Comparison of ENCODE assay signal across 20 cellular contexts in the genomic region with DNA sequence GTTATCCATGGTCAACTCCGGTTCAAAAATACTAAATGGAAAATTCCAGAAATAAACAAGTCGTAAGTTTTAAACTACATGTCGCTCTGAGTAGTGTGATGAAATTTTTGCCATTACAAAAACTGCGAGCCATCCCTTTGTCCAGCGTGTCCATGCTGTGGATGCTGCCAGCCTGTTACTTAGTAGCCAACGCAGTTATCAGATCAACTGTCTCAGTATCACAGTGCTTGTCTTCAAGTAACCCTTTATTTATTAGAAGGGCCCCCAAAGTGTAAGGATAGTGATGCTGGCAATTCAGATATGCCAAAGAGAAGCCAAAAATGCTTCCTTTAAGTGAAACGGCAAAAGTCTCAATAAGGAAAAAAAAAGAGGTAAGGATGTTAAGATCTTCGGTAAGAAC. TPM values are rescaled to one million over a fixed set of nuclear protein-coding genes. Genes with fewer than 3 reads are reported as not detected.
DNase-seq lines count a peak whose midpoint lies in the region; ATAC-seq and TF ChIP-seq lines count a peak whose summit lies in the region.
"Had no signal": no experiment of that assay in that cellular context is flagged by ENCODE, and none has a peak within 500 bp of the region (broad histone marks: within the 10 kb centered on the region; RNA-seq: fewer than 3 reads in every experiment).

No MANE protein-coding gene starts in this region.

- TF ChIP-seq CTCF in OCI-LY3 (IDR thresholded peaks at IDR 0.05; ENCODE audit: low read depth, low read length), result no peak

- peak overlapping the region; percentile 91 for H3K27ac ChIP-seq in OCI-LY3 (ENCODE audit: low read length)
- H3K27ac ChIP-seq: BLaER1 treated with 17β-estradiol and CSF1 and Interleukin-3, amounts not matched to agents 10 nM and 100 nM; GM23248 had no signal

- peaks cover 64% of the 10 kb centered on the region for H3K36me3 ChIP-seq in OCI-LY3 (replicated peaks; ENCODE audit: low read depth, low read length)

- H3K4me3 ChIP-seq in OCI-LY3 (ENCODE audit: low read length), result no peak overlapping the region
- H3K4me3 ChIP-seq: BLaER1 treated with 17β-estradiol and CSF1 and Interleukin-3, amounts not matched to agents 10 nM and 100 nM; GM23248; MG63 had no signal

- peak overlapping the region; percentile 57 for H3K27ac Mint-ChIP-seq in stimulated activated memory B cell treated with anti-CD40 and anti-IgM and Interleukin-4, amounts not matched to agents 10 μg/mL and 1 μg/mL and 100 μg/mL, for 72 hours
- H3K27ac Mint-ChIP-seq: CD4-positive, alpha-beta T cell had no signal

- no peak overlapping the region for H3K9ac ChIP-seq in OCI-LY3 (ENCODE audit: low read length)
- H3K9ac ChIP-seq: BLaER1 treated with 17β-estradiol and CSF1 and Interleukin-3, amounts not matched to agents 10 nM and 100 nM; GM23248; SK-N-SH had no signal

- in situ Hi-C loops in G401 (cut with HindIII; ENCODE audit: low sequenced_read_pairs), result no loop called here

- peaks cover 50% of the 10 kb centered on the region for H3K4me1 Mint-ChIP-seq in stimulated activated memory B cell treated with anti-CD40 and anti-IgM and Interleukin-4, amounts not matched to agents 10 μg/mL and 1 μg/mL and 100 μg/mL, for 72 hours

- ATAC-seq in left lobe of liver, result peak; percentile 19
- no peak for ATAC-seq in stimulated activated memory B cell treated with anti-CD40 and anti-IgM and Interleukin-4, amounts not matched to agents 10 μg/mL and 1 μg/mL and 100 μg/mL, for 72 hours
- no peak for ATAC-seq in HG03439 (IDR thresholded peaks at IDR 0.05; ENCODE audit: unreplicated experiment)
- no peak for ATAC-seq in HG03095 (IDR thresholded peaks at IDR 0.05; ENCODE audit: unreplicated experiment)

- no peak overlapping the region for H3K4me3 Mint-ChIP-seq in stimulated activated memory B cell treated with anti-CD40 and anti-IgM and Interleukin-4, amounts not matched to agents 10 μg/mL and 1 μg/mL and 100 μg/mL, for 72 hours
- H3K4me3 Mint-ChIP-seq: CD4-positive, alpha-beta T cell had no signal

- peaks cover 59% of the 10 kb centered on the region for H3K4me1 ChIP-seq in OCI-LY3 (ENCODE audit: low read length)

- no peaks in the 10 kb centered on the region for H3K27me3 ChIP-seq in OCI-LY3 (ENCODE audit: low read depth, low read length)
- H3K27me3 ChIP-seq: BLaER1 treated with 17β-estradiol and CSF1 and Interleukin-3, amounts not matched to agents 10 nM and 100 nM; MG63 had no signal

- H3K36me3 Mint-ChIP-seq in stimulated activated memory B cell treated with anti-CD40 and anti-IgM and Interleukin-4, amounts not matched to agents 10 μg/mL and 1 μg/mL and 100 μg/mL, for 72 hours, result peaks cover 66% of the 10 kb centered on the region

- H3K4me2 ChIP-seq in OCI-LY3 (ENCODE audit: low read length), result no peak overlapping the region
- H3K4me2 ChIP-seq: BLaER1 treated with 17β-estradiol and CSF1 and Interleukin-3, amounts not matched to agents 10 nM and 100 nM; SK-N-SH had no signal

- no peaks in the 10 kb centered on the region for H3K9me3 Mint-ChIP-seq in stimulated activated memory B cell treated with anti-CD40 and anti-IgM and Interleukin-4, amounts not matched to agents 10 μg/mL and 1 μg/mL and 100 μg/mL, for 72 hours
- H3K9me3 Mint-ChIP-seq: CD4-positive, alpha-beta T cell had no signal

- no peaks in the 10 kb centered on the region for H3K9me3 ChIP-seq in OCI-LY3 (ENCODE audit: insufficient read depth, low read length)
- H3K9me3 ChIP-seq: BLaER1 treated with 17β-estradiol and CSF1 and Interleukin-3, amounts not matched to agents 10 nM and 100 nM; MG63; SK-N-SH had no signal

- no peak overlapping the region for H2AFZ ChIP-seq in OCI-LY3 (ENCODE audit: low read depth, low read length)
- H2AFZ ChIP-seq: GM23248 had no signal

- H3K79me2 ChIP-seq in OCI-LY3 (ENCODE audit: low read length), result peaks cover 78% of the 10 kb centered on the region

- DNase-seq in G401 (ENCODE audit: low spot score) (peak; percentile 68), left lobe of liver (ENCODE audit: low spot score) (no peak), anterior cingulate cortex (lab: John Stamatoyannopoulos, UW) (no peak)
- DNase-seq: CD4-positive, alpha-beta T cell; COR-L47; DMS53; GM23248; H7; KG1; MG63; NCI-H2029; NCI-H446 treated with DMSO at 0.1 percent for 48 hours; NCI-H526; OCI-M1; SK-N-SH had no signal

- H3K27me3 Mint-ChIP-seq in stimulated activated memory B cell treated with anti-CD40 and anti-IgM and Interleukin-4, amounts not matched to agents 10 μg/mL and 1 μg/mL and 100 μg/mL, for 72 hours, result no peaks in the 10 kb centered on the region
- H3K27me3 Mint-ChIP-seq: CD4-positive, alpha-beta T cell had no signal

- peaks cover 1% of the 10 kb centered on the region; the same call in 1 of the 2 replicates for H4K20me1 ChIP-seq in OCI-LY3 (ENCODE audit: insufficient read depth, low read length)

RNA-seq across cellular contexts. Expression of a gene that starts 23.9 kb away (rescaled TPM):
- 18.2 and 28.1 TPM in 2 replicates for total RNA-seq in G401 (2014; rRNA removed; shearing (Covaris generic))
- 4.4 TPM for total RNA-seq in left lobe of liver

RNA-seq across cellular contexts. Expression of a gene that starts 50.5 kb away (rescaled TPM):
- 25.4 and 31.9 TPM in 2 replicates for total RNA-seq in G401 (2014; rRNA removed; shearing (Covaris generic))
- total RNA-seq in left lobe of liver, result 49.1 TPM
